32 cellular contexts compared by ENCODE assay signal in genomic region chr2:49174755-49175154, GRCh38. TPM values are rescaled to one million over a fixed set of nuclear protein-coding genes. Genes with fewer than 3 reads are reported as not detected.
"Had no signal": no experiment of that assay in that cellular context is flagged by ENCODE, and none has a peak within 500 bp of the region (broad histone marks: within the 10 kb centered on the region; RNA-seq: fewer than 3 reads in every experiment).

No MANE protein-coding gene starts in this region.

- H3K36me3 ChIP-seq: left ventricle myocardium inferior, ovary, right atrium auricular region, right lobe of liver, tibial nerve, uterus had no signal

- H3K4me3 Mint-ChIP-seq: mesothelial cell of epicardium; naive B cell; natural killer cell; nephron progenitor cell; stimulated activated memory B cell treated with anti-CD40 and anti-IgM and Interleukin-4, amounts not matched to agents 10 μg/mL and 1 μg/mL and 100 μg/mL, for 72 hours; stimulated activated naive CD8-positive, alpha-beta T cell treated with anti-CD3 and anti-CD28 coated beads, Interleukin-15, amount 100 ng/mL, for 72 hours; type B pancreatic cell had no signal

- DNase-seq: islet precursor cell; left ventricle myocardium inferior; mesendoderm; naive B cell; natural killer cell; nephron progenitor cell; ovary; right lobe of liver; stimulated activated CD4-positive, alpha-beta T cell treated with anti-CD3 and anti-CD28 coated beads, Interleukin-1b, Interleukin-23, amount 100 ng/mL, for 48 hours; stimulated activated CD4-positive, alpha-beta T cell treated with anti-CD3 and anti-CD28 coated beads, Interleukin-2, amount 100 ng/mL, for 48 hours; stimulated activated CD4-positive, alpha-beta T cell treated with anti-CD3 and anti-CD28 coated beads, Interleukin-4, amount 100 ng/mL, for 4 hours; stimulated activated CD8-positive, alpha-beta memory T cell treated with anti-CD3 and anti-CD28 coated beads, Interleukin-4, amount 100 ng/mL, for 48 hours; stimulated activated naive CD4-positive, alpha-beta T cell treated with Interleukin-2 at 50 U/mL for 16 hours; stimulated activated naive CD8-positive, alpha-beta T cell treated with anti-CD3 and anti-CD28 coated beads, Interleukin-15, amount 100 ng/mL, for 72 hours; substantia nigra; uterus had no signal

- H3K9me3 ChIP-seq: ovary, right atrium auricular region, right lobe of liver, uterus had no signal

- H3K4me2 ChIP-seq: smooth muscle cell had no signal

- H3K27me3 ChIP-seq: ovary, right atrium auricular region, right lobe of liver, tibial nerve, uterus had no signal

- H3K4me3 ChIP-seq: left ventricle myocardium inferior, lung, ovary, right atrium auricular region, right lobe of liver, smooth muscle cell, tibial nerve, uterus had no signal

- ATAC-seq: natural killer cell; right lobe of liver; stimulated activated memory B cell treated with anti-CD40 and anti-IgM and Interleukin-4, amounts not matched to agents 10 μg/mL and 1 μg/mL and 100 μg/mL, for 72 hours; stimulated activated naive CD8-positive, alpha-beta T cell treated with anti-CD3 and anti-CD28 coated beads, Interleukin-15, amount 100 ng/mL, for 72 hours had no signal

- H3K27me3 Mint-ChIP-seq: naive B cell; progenitor cell of endocrine pancreas; stimulated activated memory B cell treated with anti-CD40 and anti-IgM and Interleukin-4, amounts not matched to agents 10 μg/mL and 1 μg/mL and 100 μg/mL, for 72 hours; stimulated activated naive CD8-positive, alpha-beta T cell treated with anti-CD3 and anti-CD28 coated beads, Interleukin-15, amount 100 ng/mL, for 72 hours; type B pancreatic cell had no signal

- H3K27ac ChIP-seq: left ventricle myocardium inferior, ovary, right atrium auricular region, right lobe of liver, tibial nerve, uterus had no signal

- H3K4me1 ChIP-seq: left ventricle myocardium inferior, right atrium auricular region, right lobe of liver, tibial nerve, uterus had no signal

- H3K4me1 Mint-ChIP-seq: mesothelial cell of epicardium; naive B cell; natural killer cell; nephron progenitor cell; stimulated activated memory B cell treated with anti-CD40 and anti-IgM and Interleukin-4, amounts not matched to agents 10 μg/mL and 1 μg/mL and 100 μg/mL, for 72 hours; stimulated activated naive CD8-positive, alpha-beta T cell treated with anti-CD3 and anti-CD28 coated beads, Interleukin-15, amount 100 ng/mL, for 72 hours had no signal

- H3K36me3 Mint-ChIP-seq: mesothelial cell of epicardium; naive B cell; natural killer cell; stimulated activated memory B cell treated with anti-CD40 and anti-IgM and Interleukin-4, amounts not matched to agents 10 μg/mL and 1 μg/mL and 100 μg/mL, for 72 hours; type B pancreatic cell had no signal

- H3K27ac Mint-ChIP-seq: mesothelial cell of epicardium; naive B cell; natural killer cell; nephron progenitor cell; progenitor cell of endocrine pancreas; stimulated activated memory B cell treated with anti-CD40 and anti-IgM and Interleukin-4, amounts not matched to agents 10 μg/mL and 1 μg/mL and 100 μg/mL, for 72 hours; stimulated activated naive CD8-positive, alpha-beta T cell treated with anti-CD3 and anti-CD28 coated beads, Interleukin-15, amount 100 ng/mL, for 72 hours; type B pancreatic cell had no signal

RNA-seq across cellular contexts. Expression of gene FSHR, which starts 20.4 kb away (rescaled TPM):
- total RNA-seq: kidney epithelial cell, left ventricle myocardium inferior, lower leg skin, lung, mesothelial cell of epicardium, mononuclear cell, natural killer cell, omental fat pad, pulmonary artery endothelial cell, smooth muscle cell, temporal lobe, tibial nerve, ureter, uterus had no signal
- polyA plus RNA-seq: lung, smooth muscle cell, thymus had no signal
